ENCODE assay signal across 1 cellular context in the genomic region with DNA sequence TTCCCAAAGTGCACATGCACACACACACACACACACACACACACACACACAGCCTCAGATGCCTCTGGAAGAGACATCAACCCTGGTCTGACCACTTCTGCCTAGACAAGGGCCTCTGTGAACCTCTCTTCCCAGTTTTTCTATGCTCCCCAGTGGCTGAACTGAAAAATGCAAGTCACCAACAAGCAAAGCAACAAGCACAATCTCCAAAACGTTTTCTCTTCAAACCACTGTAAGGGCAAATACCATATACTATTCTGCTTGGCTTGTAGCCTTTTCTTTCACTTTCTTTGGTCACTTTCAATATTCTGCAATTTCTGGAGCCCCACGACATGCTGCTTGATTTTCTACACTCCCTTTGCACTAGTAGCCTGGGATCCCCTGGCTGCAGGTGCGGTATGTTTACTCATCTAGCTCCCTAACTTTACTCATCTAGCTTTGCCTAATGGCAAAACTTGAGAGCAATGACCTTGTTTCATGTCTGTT.
A peak's percentile ranks its signal among the peaks of the same experiment; 100 is the strongest.
TF ChIP-seq lines count a peak whose summit lies in the region.

No MANE protein-coding gene starts in this region.

TF ChIP-seq in HepG2, 621 proteins besides CTCF, POLR2A, EP300 and RAD21 (continued from another document):
- TF ChIP-seq ZNF510 (CRISPR knock-in tag; IDR thresholded peaks at IDR 0.05; ENCODE audit: low read depth) (no peak), ZNF557 (CRISPR knock-in tag; IDR thresholded peaks at IDR 0.05) (no peak), ZMAT3 (CRISPR knock-in tag; conservative IDR thresholded peaks at IDR 0.05) (no peak), ZNF253 (CRISPR knock-in tag; IDR thresholded peaks at IDR 0.05; ENCODE audit: borderline replicate concordance) (no peak), ZNF10 (CRISPR knock-in tag; IDR thresholded peaks at IDR 0.05; ENCODE audit: borderline replicate concordance, low read depth) (no peak), MZF1 (CRISPR knock-in tag; IDR thresholded peaks at IDR 0.05; ENCODE audit: borderline replicate concordance) (no peak), ZNF605 (CRISPR knock-in tag; IDR thresholded peaks at IDR 0.05) (peak; percentile 94), ZKSCAN8 (CRISPR knock-in tag; IDR thresholded peaks at IDR 0.05; ENCODE audit: borderline replicate concordance) (no peak), ZNF260 (CRISPR knock-in tag; IDR thresholded peaks at IDR 0.05; ENCODE audit: borderline replicate concordance, low read depth) (no peak), ZNF577 (CRISPR knock-in tag; IDR thresholded peaks at IDR 0.05; ENCODE audit: borderline replicate concordance, low read depth) (no peak), MLLT10 (CRISPR knock-in tag; IDR thresholded peaks at IDR 0.05) (no peak)
- TF ChIP-seq, protein P1, sequence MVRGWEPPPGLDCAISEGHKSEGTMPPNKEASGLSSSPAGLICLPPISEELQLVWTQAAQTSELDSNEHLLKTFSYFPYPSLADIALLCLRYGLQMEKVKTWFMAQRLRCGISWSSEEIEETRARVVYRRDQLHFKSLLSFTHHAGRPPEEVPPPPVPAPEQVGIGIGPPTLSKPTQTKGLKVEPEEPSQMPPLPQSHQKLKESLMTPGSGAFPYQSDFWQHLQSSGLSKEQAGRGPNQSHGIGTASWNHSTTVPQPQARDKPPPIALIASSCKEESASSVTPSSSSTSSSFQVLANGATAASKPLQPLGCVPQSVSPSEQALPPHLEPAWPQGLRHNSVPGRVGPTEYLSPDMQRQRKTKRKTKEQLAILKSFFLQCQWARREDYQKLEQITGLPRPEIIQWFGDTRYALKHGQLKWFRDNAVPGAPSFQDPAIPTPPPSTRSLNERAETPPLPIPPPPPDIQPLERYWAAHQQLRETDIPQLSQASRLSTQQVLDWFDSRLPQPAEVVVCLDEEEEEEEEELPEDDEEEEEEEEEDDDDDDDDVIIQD (CRISPR knock-in tag; IDR thresholded peaks at IDR 0.05; ENCODE audit: low read depth): 0 out of 2 replicates have a peak, but pooled peaks have one; percentile 11
- TF ChIP-seq, protein P2, sequence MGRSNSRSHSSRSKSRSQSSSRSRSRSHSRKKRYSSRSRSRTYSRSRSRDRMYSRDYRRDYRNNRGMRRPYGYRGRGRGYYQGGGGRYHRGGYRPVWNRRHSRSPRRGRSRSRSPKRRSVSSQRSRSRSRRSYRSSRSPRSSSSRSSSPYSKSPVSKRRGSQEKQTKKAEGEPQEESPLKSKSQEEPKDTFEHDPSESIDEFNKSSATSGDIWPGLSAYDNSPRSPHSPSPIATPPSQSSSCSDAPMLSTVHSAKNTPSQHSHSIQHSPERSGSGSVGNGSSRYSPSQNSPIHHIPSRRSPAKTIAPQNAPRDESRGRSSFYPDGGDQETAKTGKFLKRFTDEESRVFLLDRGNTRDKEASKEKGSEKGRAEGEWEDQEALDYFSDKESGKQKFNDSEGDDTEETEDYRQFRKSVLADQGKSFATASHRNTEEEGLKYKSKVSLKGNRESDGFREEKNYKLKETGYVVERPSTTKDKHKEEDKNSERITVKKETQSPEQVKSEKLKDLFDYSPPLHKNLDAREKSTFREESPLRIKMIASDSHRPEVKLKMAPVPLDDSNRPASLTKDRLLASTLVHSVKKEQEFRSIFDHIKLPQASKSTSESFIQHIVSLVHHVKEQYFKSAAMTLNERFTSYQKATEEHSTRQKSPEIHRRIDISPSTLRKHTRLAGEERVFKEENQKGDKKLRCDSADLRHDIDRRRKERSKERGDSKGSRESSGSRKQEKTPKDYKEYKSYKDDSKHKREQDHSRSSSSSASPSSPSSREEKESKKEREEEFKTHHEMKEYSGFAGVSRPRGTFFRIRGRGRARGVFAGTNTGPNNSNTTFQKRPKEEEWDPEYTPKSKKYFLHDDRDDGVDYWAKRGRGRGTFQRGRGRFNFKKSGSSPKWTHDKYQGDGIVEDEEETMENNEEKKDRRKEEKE (IDR thresholded peaks at IDR 0.05): no peak
- TF ChIP-seq, protein P3, sequence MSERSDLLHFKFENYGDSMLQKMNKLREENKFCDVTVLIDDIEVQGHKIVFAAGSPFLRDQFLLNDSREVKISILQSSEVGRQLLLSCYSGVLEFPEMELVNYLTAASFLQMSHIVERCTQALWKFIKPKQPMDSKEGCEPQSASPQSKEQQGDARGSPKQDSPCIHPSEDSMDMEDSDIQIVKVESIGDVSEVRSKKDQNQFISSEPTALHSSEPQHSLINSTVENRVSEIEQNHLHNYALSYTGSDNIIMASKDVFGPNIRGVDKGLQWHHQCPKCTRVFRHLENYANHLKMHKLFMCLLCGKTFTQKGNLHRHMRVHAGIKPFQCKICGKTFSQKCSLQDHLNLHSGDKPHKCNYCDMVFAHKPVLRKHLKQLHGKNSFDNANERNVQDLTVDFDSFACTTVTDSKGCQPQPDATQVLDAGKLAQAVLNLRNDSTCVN (CRISPR knock-in tag; IDR thresholded peaks at IDR 0.05; ENCODE audit: borderline replicate concordance): no peak
- TF ChIP-seq, protein P4, sequence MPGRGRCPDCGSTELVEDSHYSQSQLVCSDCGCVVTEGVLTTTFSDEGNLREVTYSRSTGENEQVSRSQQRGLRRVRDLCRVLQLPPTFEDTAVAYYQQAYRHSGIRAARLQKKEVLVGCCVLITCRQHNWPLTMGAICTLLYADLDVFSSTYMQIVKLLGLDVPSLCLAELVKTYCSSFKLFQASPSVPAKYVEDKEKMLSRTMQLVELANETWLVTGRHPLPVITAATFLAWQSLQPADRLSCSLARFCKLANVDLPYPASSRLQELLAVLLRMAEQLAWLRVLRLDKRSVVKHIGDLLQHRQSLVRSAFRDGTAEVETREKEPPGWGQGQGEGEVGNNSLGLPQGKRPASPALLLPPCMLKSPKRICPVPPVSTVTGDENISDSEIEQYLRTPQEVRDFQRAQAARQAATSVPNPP (CRISPR knock-in tag; IDR thresholded peaks at IDR 0.05): no peak
